ENCODE assay signal across 18 cellular contexts in the genomic region with DNA sequence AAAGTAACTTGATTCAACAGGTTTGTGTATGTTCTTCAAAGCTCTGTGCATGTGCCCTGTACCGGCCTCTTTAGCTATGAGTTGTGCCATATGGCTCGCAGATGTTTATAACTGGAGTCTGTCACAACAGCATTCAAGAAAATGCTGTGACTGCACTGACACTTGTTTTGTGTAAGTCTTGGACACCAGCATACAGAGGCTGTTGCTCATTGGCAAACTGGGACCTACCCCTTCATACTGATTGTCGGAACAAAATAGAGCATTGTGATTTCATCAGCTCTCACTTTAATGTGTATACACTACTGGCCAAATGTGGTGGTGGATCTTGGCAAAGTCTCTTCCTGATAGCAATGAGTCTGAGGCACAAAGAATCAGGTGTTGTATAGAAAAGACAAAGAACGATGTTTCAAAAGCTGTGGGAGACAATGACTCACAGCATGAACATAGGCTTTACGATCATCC.
DNase-seq lines count a peak whose midpoint lies in the region; ATAC-seq and TF ChIP-seq lines count a peak whose summit lies in the region.
"Had no signal": no experiment of that assay in that cellular context is flagged by ENCODE, and none has a peak within 500 bp of the region (broad histone marks: within the 10 kb centered on the region; RNA-seq: fewer than 3 reads in every experiment).

No MANE protein-coding gene starts in this region.

- H3K9me3 ChIP-seq in osteoblast (ENCODE audit: low read depth, low read length): no peaks in the 10 kb centered on the region
- H3K9me3 ChIP-seq: Peyer's patch had no signal

- H3K4me3 ChIP-seq in epithelial cell of esophagus (ENCODE audit: low read length) (no peak overlapping the region), osteoblast (ENCODE audit: insufficient read depth, low read length) (no peak overlapping the region)
- H3K4me3 ChIP-seq: GM12878, Peyer's patch had no signal

- peak overlapping the region; percentile 53 for H3K27ac Mint-ChIP-seq in progenitor cell of endocrine pancreas
- H3K27ac Mint-ChIP-seq: activated CD8-positive, alpha-beta T cell treated with anti-CD3 and anti-CD28 coated beads, Interleukin-2, amount 10 ng/mL, durations not matched to agents 7 days and 5 days; CD8-positive, alpha-beta T cell had no signal

- H3K4me2 ChIP-seq in osteoblast (ENCODE audit: insufficient read depth, low read length): no peak overlapping the region

- DNase-seq in NCI-H345 (lab: John Stamatoyannopoulos, UW) (peak; percentile 31), NCI-H345 treated with DMSO at 0.1 percent for 48 hours (lab: John Stamatoyannopoulos, UW; ENCODE audit: unreplicated experiment) (no peak), NCI-H748 (lab: John Stamatoyannopoulos, UW; ENCODE audit: unreplicated experiment) (peak; percentile 74), epithelial cell of esophagus (ENCODE audit: low read depth) (peak; percentile 29), progenitor cell of endocrine pancreas (ENCODE audit: low spot score, unreplicated experiment) (no peak), cardiac septum (ENCODE audit: low spot score) (no peak), osteoblast (ENCODE audit: insufficient read length, low spot score, missing footprints) (no peak)
- DNase-seq: 8988T; activated CD8-positive, alpha-beta T cell treated with anti-CD3 and anti-CD28 coated beads, Interleukin-2, amount 10 ng/mL, durations not matched to agents 7 days and 5 days; CD8-positive, alpha-beta T cell; Karpas-422; natural killer cell; NCI-H1436 treated with DMSO at 0.1 percent for 48 hours; NCI-H510A; Peyer's patch; stimulated activated naive CD8-positive, alpha-beta T cell treated with anti-CD3 and anti-CD28 coated beads, Interleukin-15, Interleukin-2, amounts not matched to agents 100 U/mL and 50 U/mL, for 24 hours had no signal

- H3K4me3 Mint-ChIP-seq in progenitor cell of endocrine pancreas (ENCODE audit: low read depth): no peak overlapping the region
- H3K4me3 Mint-ChIP-seq: activated CD8-positive, alpha-beta T cell treated with anti-CD3 and anti-CD28 coated beads, Interleukin-2, amount 10 ng/mL, durations not matched to agents 7 days and 5 days; CD8-positive, alpha-beta T cell; natural killer cell had no signal

- H4K20me1 ChIP-seq in osteoblast (ENCODE audit: insufficient read depth, low read length): no peaks in the 10 kb centered on the region

- H3K27me3 Mint-ChIP-seq in progenitor cell of endocrine pancreas: no peaks in the 10 kb centered on the region

- peaks cover 19% of the 10 kb centered on the region for H3K4me1 ChIP-seq in osteoblast (ENCODE audit: insufficient read depth, low read length)
- H3K4me1 ChIP-seq: Peyer's patch had no signal

- H3K9me3 Mint-ChIP-seq in progenitor cell of endocrine pancreas (ENCODE audit: low read depth): no peaks in the 10 kb centered on the region
- H3K9me3 Mint-ChIP-seq: CD8-positive, alpha-beta T cell; natural killer cell had no signal

- no peaks in the 10 kb centered on the region for H3K27me3 ChIP-seq in osteoblast (ENCODE audit: insufficient read depth, low read length)
- H3K27me3 ChIP-seq: Peyer's patch had no signal

- ATAC-seq in HG03378 (IDR thresholded peaks at IDR 0.05; ENCODE audit: unreplicated experiment): no peak
- ATAC-seq: activated CD8-positive, alpha-beta T cell treated with anti-CD3 and anti-CD28 coated beads, Interleukin-2, amount 10 ng/mL, durations not matched to agents 7 days and 5 days; CD8-positive, alpha-beta T cell; GM12878; natural killer cell; stimulated activated naive CD8-positive, alpha-beta T cell treated with anti-CD3 and anti-CD28 coated beads, Interleukin-15, Interleukin-2, amounts not matched to agents 100 U/mL and 50 U/mL, for 24 hours had no signal

- peaks cover 17% of the 10 kb centered on the region for H3K4me1 Mint-ChIP-seq in progenitor cell of endocrine pancreas (ENCODE audit: low read depth)

- intact Hi-C loops in cardiac septum (cut with DNase I): no loop called here

- no peak overlapping the region for H2AFZ ChIP-seq in osteoblast (ENCODE audit: low read length)

- TF ChIP-seq CTCF in epithelial cell of esophagus (IDR thresholded peaks at IDR 0.05; ENCODE audit: insufficient read depth, low read depth, low read length, missing control alignments) (no peak), progenitor cell of endocrine pancreas (IDR thresholded peaks at IDR 0.05; ENCODE audit: unreplicated experiment) (no peak), osteoblast (IDR thresholded peaks at IDR 0.05; ENCODE audit: extremely low read depth, low read depth, low read length) (no peak)

- H3K36me3 ChIP-seq in osteoblast (ENCODE audit: insufficient read depth, low read length): peaks cover 6% of the 10 kb centered on the region

- H3K27ac ChIP-seq in osteoblast (ENCODE audit: low read depth, low read length): no peak overlapping the region
- H3K27ac ChIP-seq: Peyer's patch had no signal

- peaks cover 8% of the 10 kb centered on the region for H3K36me3 Mint-ChIP-seq in progenitor cell of endocrine pancreas (ENCODE audit: insufficient read depth)
- H3K36me3 Mint-ChIP-seq: CD8-positive, alpha-beta T cell had no signal

- H3K79me2 ChIP-seq in osteoblast (ENCODE audit: insufficient read depth, low read length): no peaks in the 10 kb centered on the region

Comparison
In these comparisons a context has a peak if more than half of its experiments do, and no peak if none do; other contexts are left out.
1. DNase-seq: peak in NCI-H345 (single experiment), NCI-H748 (single experiment) and epithelial cell of esophagus (single experiment); none in NCI-H345 treated with DMSO at 0.1 percent for 48 hours (single experiment), progenitor cell of endocrine pancreas (single experiment), cardiac septum (single experiment) and osteoblast (single experiment).